ENCODE assay signal across 28 cellular contexts in genomic region chr19:18715416-18715815, GRCh38.
"Had no signal": no experiment of that assay in that cellular context is flagged by ENCODE, and none has a peak within 500 bp of the region (broad histone marks: within the 10 kb centered on the region; RNA-seq: fewer than 3 reads in every experiment).

No MANE protein-coding gene starts in this region.

- H3K9me3 ChIP-seq: left ventricle myocardium inferior, mucosa of descending colon, pancreas, prostate gland, testis, thyroid gland, upper lobe of right lung had no signal

- H3K4me3 ChIP-seq: left ventricle myocardium inferior, lung, mucosa of descending colon, neural progenitor cell, pancreas, prostate gland, skin epidermis, testis, thyroid gland, upper lobe of right lung had no signal

- H2AFZ ChIP-seq: neural progenitor cell had no signal

- H3K27me3 ChIP-seq: neural progenitor cell, pancreas, testis, thyroid gland, upper lobe of right lung had no signal

- H3K36me3 ChIP-seq: left ventricle myocardium inferior, neural progenitor cell, pancreas, prostate gland, thyroid gland, upper lobe of right lung had no signal

- H3K27ac ChIP-seq: left ventricle myocardium inferior, neural progenitor cell, pancreas, prostate gland, skin epidermis, testis, thyroid gland, upper lobe of right lung had no signal

- ATAC-seq: mucosa of descending colon; naive thymus-derived CD4-positive, alpha-beta T cell; pancreas; right cardiac atrium; sciatic nerve; stimulated activated memory B cell treated with anti-CD40 and anti-IgM and Interleukin-4, amounts not matched to agents 10 μg/mL and 1 μg/mL and 100 μg/mL, for 72 hours; stimulated activated naive CD8-positive, alpha-beta T cell treated with anti-CD3 and anti-CD28 coated beads, Interleukin-15, amount 100 ng/mL, for 72 hours; upper lobe of right lung had no signal

- H3K4me1 ChIP-seq: neural progenitor cell, pancreas, prostate gland, thyroid gland had no signal

- H3K9ac ChIP-seq: neural progenitor cell had no signal

- DNase-seq: head of caudate nucleus; hippocampal formation; islet precursor cell; left ventricle myocardium inferior; mesendoderm; mucosa of descending colon; naive thymus-derived CD4-positive, alpha-beta T cell; nephron progenitor cell; pancreas; posterior cingulate gyrus; retina; stimulated activated CD4-positive, alpha-beta T cell treated with anti-CD3 and anti-CD28 coated beads, Interleukin-12 subunit alpha, Interleukin-12 subunit beta, amount 100 ng/mL, for 4 hours; stimulated activated CD4-positive, alpha-beta T cell treated with anti-CD3 and anti-CD28 coated beads, Interleukin-15, amount 100 ng/mL, for 24 hours; stimulated activated CD4-positive, alpha-beta T cell treated with anti-CD3 and anti-CD28 coated beads, Interleukin-2, amount 100 ng/mL, for 24 hours; stimulated activated CD4-positive, alpha-beta T cell treated with anti-CD3 and anti-CD28 coated beads, Interleukin-4, amount 100 ng/mL, for 1 hour; stimulated activated naive CD4-positive, alpha-beta T cell treated with Interleukin-2 at 50 U/mL for 16 hours; stimulated activated naive CD8-positive, alpha-beta T cell treated with anti-CD3 and anti-CD28 coated beads, Interleukin-15, amount 100 ng/mL, for 72 hours; testis; thyroid gland; trophoblast cell; upper lobe of right lung had no signal

- H3K4me2 ChIP-seq: neural progenitor cell had no signal
